In genomic region chr10:4661572-4662255, GRCh38 we compare ENCODE assay signal across 13 cellular contexts.
A peak's percentile ranks its signal among the peaks of the same experiment; 100 is the strongest.
DNase-seq lines count a peak whose midpoint lies in the region; ATAC-seq and TF ChIP-seq lines count a peak whose summit lies in the region.
"Had no signal": no experiment of that assay in that cellular context is flagged by ENCODE, and none has a peak within 500 bp of the region (broad histone marks: within the 10 kb centered on the region; RNA-seq: fewer than 3 reads in every experiment).

No MANE protein-coding gene starts in this region.

- intact Hi-C loops in gastrocnemius medialis (cut with DNase I; ENCODE audit: low total_unique reads) = loop anchor here (1.0 to 10.0 kb wide), 12 partner anchors 15 to 1554 kb away; no protein-coding TSS in a partner anchor

- TF ChIP-seq POLR2A in gastrocnemius medialis (IDR thresholded peaks at IDR 0.05) = peak; percentile 82 to 90

- H3K9me3 Mint-ChIP-seq in nephron progenitor cell = no peaks in the 10 kb centered on the region
- H3K9me3 Mint-ChIP-seq: activated naive CD8-positive, alpha-beta T cell treated with anti-CD3 and anti-CD28 coated beads for 36 hours had no signal

- H3K9me3 ChIP-seq in gastrocnemius medialis = no peaks in the 10 kb centered on the region

- peak overlapping the region; percentile 91 to 99 (median 96) for H3K27ac ChIP-seq in gastrocnemius medialis

- in situ Hi-C loops in gastrocnemius medialis (cut with MboI; ENCODE audit: low sequenced_read_pairs in 4 of 4) = loop anchor here (5.0 to 25.0 kb wide), 7 partner anchors 106 to 1526 kb away; no protein-coding TSS in a partner anchor

- H3K4me3 ChIP-seq in gastrocnemius medialis = peak overlapping the region; percentile 30 to 45 (median 38)
- H3K4me3 ChIP-seq: GM12878 had no signal

- no peaks in the 10 kb centered on the region for H3K27me3 ChIP-seq in gastrocnemius medialis

- peaks cover 41 to 51% of the 10 kb centered on the region in 2 donors for H3K4me1 ChIP-seq in gastrocnemius medialis

- no peak overlapping the region for H3K27ac Mint-ChIP-seq in nephron progenitor cell
- H3K27ac Mint-ChIP-seq: activated naive CD8-positive, alpha-beta T cell treated with anti-CD3 and anti-CD28 coated beads for 36 hours had no signal

- peak; percentile 27 for DNase-seq in Daoy (ENCODE audit: low read depth)
- DNase-seq in astrocyte of the hippocampus (ENCODE audit: low read depth, low spot score) = peak; percentile 5
- peak; percentile 57 for DNase-seq in islet precursor cell
- peak; percentile 98 to 100 for DNase-seq in gastrocnemius medialis
- DNase-seq in T-helper 2 cell = no peak
- DNase-seq in SIG-M5 (lab: John Stamatoyannopoulos, UW) = no peak
- no peak for DNase-seq in stimulated activated CD4-positive, alpha-beta T cell treated with anti-CD3 and anti-CD28 coated beads, Interleukin-4, amount 100 ng/mL, for 4 hours
- DNase-seq in nephron progenitor cell = no peak
- DNase-seq: activated CD4-positive, alpha-beta T cell treated with anti-CD3 and anti-CD28 coated beads for 48 hours; activated naive CD8-positive, alpha-beta T cell treated with anti-CD3 and anti-CD28 coated beads for 36 hours; NCI-H1436 treated with DMSO at 0.1 percent for 48 hours; RPMI8226 had no signal

- no peaks in the 10 kb centered on the region for H3K36me3 ChIP-seq in gastrocnemius medialis

- ATAC-seq in gastrocnemius medialis = peak; percentile 61 to 71
- ATAC-seq: GM12878 had no signal

- no peak overlapping the region for H3K4me3 Mint-ChIP-seq in nephron progenitor cell
- H3K4me3 Mint-ChIP-seq: activated naive CD8-positive, alpha-beta T cell treated with anti-CD3 and anti-CD28 coated beads for 36 hours had no signal

- peaks cover 50% of the 10 kb centered on the region for H3K4me1 Mint-ChIP-seq in nephron progenitor cell

- TF ChIP-seq CTCF in gastrocnemius medialis (IDR thresholded peaks at IDR 0.05 in 4 of 5, conservative IDR thresholded peaks at IDR 0.05 in 1 of 5) (peak in 2 of 5 experiments; percentile 6 to 30), nephron progenitor cell (IDR thresholded peaks at IDR 0.05) (no peak)

- peaks cover 3% of the 10 kb centered on the region for H3K27me3 Mint-ChIP-seq in nephron progenitor cell (ENCODE audit: low read depth, poor library complexity)

- H3K36me3 Mint-ChIP-seq in nephron progenitor cell (ENCODE audit: low read depth) = no peaks in the 10 kb centered on the region
- H3K36me3 Mint-ChIP-seq: activated naive CD8-positive, alpha-beta T cell treated with anti-CD3 and anti-CD28 coated beads for 36 hours had no signal

Comparison
In these comparisons a context has a peak if more than half of its experiments do, and no peak if none do; other contexts are left out.
1. DNase-seq: peak in Daoy (single experiment), astrocyte of the hippocampus (single experiment), islet precursor cell (single experiment) and gastrocnemius medialis (2 of 2); none in T-helper 2 cell (0 of 5), SIG-M5 (single experiment), stimulated activated CD4-positive, alpha-beta T cell treated with anti-CD3 and anti-CD28 coated beads, Interleukin-4, amount 100 ng/mL, for 4 hours (0 of 2) and nephron progenitor cell (single experiment).